1 cellular context compared by ENCODE assay signal in genomic region chr19:43720936-43721335, GRCh38.
TF ChIP-seq lines count a peak whose summit lies in the region.

No MANE protein-coding gene starts in this region.

TF ChIP-seq in GM23338, 12 proteins besides CTCF, POLR2A, EP300 and RAD21 (continued from another document):
- TF ChIP-seq, protein P1, sequence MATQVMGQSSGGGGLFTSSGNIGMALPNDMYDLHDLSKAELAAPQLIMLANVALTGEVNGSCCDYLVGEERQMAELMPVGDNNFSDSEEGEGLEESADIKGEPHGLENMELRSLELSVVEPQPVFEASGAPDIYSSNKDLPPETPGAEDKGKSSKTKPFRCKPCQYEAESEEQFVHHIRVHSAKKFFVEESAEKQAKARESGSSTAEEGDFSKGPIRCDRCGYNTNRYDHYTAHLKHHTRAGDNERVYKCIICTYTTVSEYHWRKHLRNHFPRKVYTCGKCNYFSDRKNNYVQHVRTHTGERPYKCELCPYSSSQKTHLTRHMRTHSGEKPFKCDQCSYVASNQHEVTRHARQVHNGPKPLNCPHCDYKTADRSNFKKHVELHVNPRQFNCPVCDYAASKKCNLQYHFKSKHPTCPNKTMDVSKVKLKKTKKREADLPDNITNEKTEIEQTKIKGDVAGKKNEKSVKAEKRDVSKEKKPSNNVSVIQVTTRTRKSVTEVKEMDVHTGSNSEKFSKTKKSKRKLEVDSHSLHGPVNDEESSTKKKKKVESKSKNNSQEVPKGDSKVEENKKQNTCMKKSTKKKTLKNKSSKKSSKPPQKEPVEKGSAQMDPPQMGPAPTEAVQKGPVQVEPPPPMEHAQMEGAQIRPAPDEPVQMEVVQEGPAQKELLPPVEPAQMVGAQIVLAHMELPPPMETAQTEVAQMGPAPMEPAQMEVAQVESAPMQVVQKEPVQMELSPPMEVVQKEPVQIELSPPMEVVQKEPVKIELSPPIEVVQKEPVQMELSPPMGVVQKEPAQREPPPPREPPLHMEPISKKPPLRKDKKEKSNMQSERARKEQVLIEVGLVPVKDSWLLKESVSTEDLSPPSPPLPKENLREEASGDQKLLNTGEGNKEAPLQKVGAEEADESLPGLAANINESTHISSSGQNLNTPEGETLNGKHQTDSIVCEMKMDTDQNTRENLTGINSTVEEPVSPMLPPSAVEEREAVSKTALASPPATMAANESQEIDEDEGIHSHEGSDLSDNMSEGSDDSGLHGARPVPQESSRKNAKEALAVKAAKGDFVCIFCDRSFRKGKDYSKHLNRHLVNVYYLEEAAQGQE (IDR thresholded peaks at IDR 0.05; ENCODE audit: unreplicated experiment) = no peak
- TF ChIP-seq STAT1 (IDR thresholded peaks at IDR 0.05; ENCODE audit: unreplicated experiment) = no peak
